ENCODE assay signal across 7 cellular contexts in the genomic region with DNA sequence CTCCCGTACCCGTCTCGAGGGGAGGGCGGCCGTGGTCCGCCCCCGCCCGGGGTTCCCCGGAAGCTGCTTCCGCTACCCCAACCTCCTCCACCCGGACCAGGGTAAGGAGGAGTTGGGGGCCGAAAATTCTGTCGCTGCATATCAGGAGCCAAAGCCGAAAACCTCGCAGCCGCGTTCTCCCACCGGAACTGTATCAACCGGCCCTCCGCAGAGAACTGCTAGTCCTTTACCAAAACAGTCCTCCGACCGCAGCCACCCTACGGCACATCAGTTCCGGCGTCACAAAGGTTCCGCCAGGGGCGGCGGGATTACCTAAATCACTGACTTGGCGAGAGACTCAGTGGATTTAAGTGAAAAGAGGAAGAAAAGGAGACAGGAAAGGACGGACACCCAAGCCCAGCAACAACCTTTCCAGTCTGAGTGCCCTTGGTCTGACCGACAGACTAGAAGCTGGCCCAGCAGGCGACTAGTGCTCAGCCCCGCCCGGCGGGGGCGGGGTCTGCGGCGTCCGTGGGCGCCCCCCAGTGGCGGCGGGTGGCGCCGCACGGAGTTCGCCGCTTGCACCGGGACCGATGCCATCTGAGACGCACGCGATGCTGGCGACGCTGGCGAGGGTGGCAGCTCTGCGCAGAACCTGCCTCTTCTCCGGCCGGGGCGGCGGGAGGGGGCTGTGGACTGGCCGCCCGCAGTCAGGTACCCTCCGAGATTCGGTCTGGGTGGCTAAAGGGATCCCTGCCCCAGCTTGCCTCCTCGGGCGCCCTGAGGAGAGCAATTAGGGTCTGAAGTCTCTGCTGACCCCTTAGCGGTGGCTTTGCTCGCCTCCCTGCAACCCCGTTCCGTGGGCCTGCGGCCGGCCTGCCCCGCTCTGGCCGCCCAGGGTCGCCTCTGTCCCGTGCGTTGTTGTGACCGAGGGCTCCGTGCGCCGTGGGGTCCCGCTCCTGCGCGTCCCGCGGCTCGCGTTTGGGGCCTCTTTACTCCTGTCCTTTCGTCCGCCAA. TPM values are rescaled to one million over a fixed set of nuclear protein-coding genes. Genes with fewer than 3 reads are reported as not detected.
A peak's percentile ranks its signal among the peaks of the same experiment; 100 is the strongest.
DNase-seq lines count a peak whose midpoint lies in the region; ATAC-seq, FAIRE-seq and TF ChIP-seq lines count a peak whose summit lies in the region.

A gene (minus strand): TSS at position 195 of the 996 bp plus-strand sequence. CDS start 55 bp downstream, at position 140.
A gene (plus strand): TSS at position 578 of the 996 bp plus-strand sequence.

- H3K4me2 ChIP-seq in astrocyte (ENCODE audit: low read length) (peak within 1 kb of the TSS; percentile 91), hepatocyte (peak within 1 kb of the TSS; percentile 97)

- H3K4me1 ChIP-seq in astrocyte (ENCODE audit: insufficient read depth, low read length): no peaks in the 10 kb centered on the region
- H3K4me1 ChIP-seq in hepatocyte (ENCODE audit: insufficient read depth): peaks cover 6% of the 10 kb centered on the region

- peak within 1 kb of the TSS; percentile 95 for H3K4me3 ChIP-seq in astrocyte (ENCODE audit: insufficient read depth, low read depth, low read length)
- peak within 1 kb of the TSS; percentile 95 for H3K4me3 ChIP-seq in hepatocyte

- DNase-seq in NCI-H1694 treated with DMSO at 0.1 percent for 48 hours (lab: John Stamatoyannopoulos, UW) (peak; percentile 81), astrocyte (ENCODE audit: low read depth) (peak; percentile 81), hepatocyte (ENCODE audit: low spot score) (peak; percentile 93), renal cortical epithelial cell (ENCODE audit: low read depth) (peak; percentile 63)
- DNase-seq in T-helper 2 cell treated with Interferon-gamma antibody and Interleukin-4, amounts not matched to agents 5 μg/mL and 100 μg/mL, for 36 hours (ENCODE audit: low spot score): peak; percentile 82

- H3K27ac ChIP-seq in astrocyte (ENCODE audit: low read depth, low read length) (peak within 1 kb of the TSS; percentile 96), hepatocyte (peak within 1 kb of the TSS; percentile 97)

- H3K9ac ChIP-seq in astrocyte (ENCODE audit: low read length): peak within 1 kb of the TSS; percentile 98

- peak within 1 kb of the TSS; percentile 91 for H3K27ac Mint-ChIP-seq in T-helper 2 cell treated with Interferon-gamma antibody and Interleukin-4, amounts not matched to agents 5 μg/mL and 100 μg/mL, for 36 hours
- H3K27ac Mint-ChIP-seq in astrocyte (ENCODE audit: unreplicated experiment): peak within 1 kb of the TSS; percentile 97

- H3K9me3 Mint-ChIP-seq in T-helper 2 cell treated with Interferon-gamma antibody and Interleukin-4, amounts not matched to agents 5 μg/mL and 100 μg/mL, for 36 hours: no peaks in the 10 kb centered on the region
- H3K9me3 Mint-ChIP-seq in astrocyte (ENCODE audit: unreplicated experiment): no peaks in the 10 kb centered on the region

- H3K9me2 ChIP-seq in hepatocyte (replicated peaks; ENCODE audit: insufficient read depth): no peaks in the 10 kb centered on the region

- H2AFZ ChIP-seq in astrocyte (ENCODE audit: low read depth, low read length): peak within 1 kb of the TSS; percentile 99
- H2AFZ ChIP-seq in hepatocyte: peak within 1 kb of the TSS; percentile 93

- peak; percentile 78 for TF ChIP-seq POLR2A in GM18505 (IDR thresholded peaks at IDR 0.05; ENCODE audit: borderline replicate concordance, extremely low read depth, insufficient read depth, insufficient read length)

- peaks cover 48% of the 10 kb centered on the region for H3K79me2 ChIP-seq in astrocyte (ENCODE audit: insufficient read depth, low read length)
- H3K79me2 ChIP-seq in hepatocyte: peaks cover 46% of the 10 kb centered on the region

- H3K27me3 Mint-ChIP-seq in T-helper 2 cell treated with Interferon-gamma antibody and Interleukin-4, amounts not matched to agents 5 μg/mL and 100 μg/mL, for 36 hours (ENCODE audit: low read depth): peaks cover 6% of the 10 kb centered on the region
- H3K27me3 Mint-ChIP-seq in astrocyte (ENCODE audit: low read depth, unreplicated experiment): no peaks in the 10 kb centered on the region

- TF ChIP-seq CTCF in astrocyte (IDR thresholded peaks at IDR 0.05; ENCODE audit: insufficient read depth, low read depth, low read length) (peak; percentile 80), hepatocyte (IDR thresholded peaks at IDR 0.05; ENCODE audit: poor library complexity) (peak; percentile 93)

- H3K4me1 Mint-ChIP-seq in T-helper 2 cell treated with Interferon-gamma antibody and Interleukin-4, amounts not matched to agents 5 μg/mL and 100 μg/mL, for 36 hours (ENCODE audit: low read depth): peaks cover 14% of the 10 kb centered on the region
- H3K4me1 Mint-ChIP-seq in astrocyte (ENCODE audit: low read depth, unreplicated experiment): peaks cover 7% of the 10 kb centered on the region

- H3K27me3 ChIP-seq in astrocyte (ENCODE audit: insufficient read depth, low read length) (no peaks in the 10 kb centered on the region), hepatocyte (no peaks in the 10 kb centered on the region)

- FAIRE-seq in astrocyte (lab: Jason Lieb, UNC): no peak

- peak; percentile 94 for ATAC-seq in GM18505 (IDR thresholded peaks at IDR 0.05; ENCODE audit: unreplicated experiment)
- peak; percentile 89 for ATAC-seq in HG02943 (IDR thresholded peaks at IDR 0.05; ENCODE audit: low read depth, unreplicated experiment)

- H3K4me3 Mint-ChIP-seq in T-helper 2 cell treated with Interferon-gamma antibody and Interleukin-4, amounts not matched to agents 5 μg/mL and 100 μg/mL, for 36 hours: peak within 1 kb of the TSS; percentile 93
- H3K4me3 Mint-ChIP-seq in astrocyte (ENCODE audit: unreplicated experiment): peak within 1 kb of the TSS; percentile 92

- H3K9me3 ChIP-seq in astrocyte (ENCODE audit: insufficient read depth, low read depth, low read length): no peaks in the 10 kb centered on the region
- H3K9me3 ChIP-seq in hepatocyte (ENCODE audit: low read depth): no peaks in the 10 kb centered on the region

- 2% methylated on average over 81 of the region's 90 CpGs for WGBS in hepatocyte (ENCODE audit: low lambda C conversion rate, missing lambda C conversion rate)

- H4K20me1 ChIP-seq in astrocyte (ENCODE audit: insufficient read depth, low read length) (peaks cover 12% of the 10 kb centered on the region), hepatocyte (ENCODE audit: insufficient read depth, poor library complexity, severe bottlenecking) (peaks cover 14% of the 10 kb centered on the region)

- H3K36me3 ChIP-seq in astrocyte (ENCODE audit: insufficient read depth, low read length): no peaks in the 10 kb centered on the region
- no peaks in the 10 kb centered on the region for H3K36me3 ChIP-seq in hepatocyte (replicated peaks; ENCODE audit: insufficient read depth, low read depth)

- H3K36me3 Mint-ChIP-seq in T-helper 2 cell treated with Interferon-gamma antibody and Interleukin-4, amounts not matched to agents 5 μg/mL and 100 μg/mL, for 36 hours (ENCODE audit: low read depth): peaks cover 4% of the 10 kb centered on the region
- no peaks in the 10 kb centered on the region for H3K36me3 Mint-ChIP-seq in astrocyte (ENCODE audit: low read depth, unreplicated experiment)

RNA-seq across cellular contexts. Expression of the first gene that starts in this region (rescaled TPM):
- total RNA-seq in astrocyte: 30.8 and 32.0 TPM in 2 replicates
- 42.5 and 46.9 TPM in 2 replicates for total RNA-seq in hepatocyte
- polyA plus RNA-seq in hepatocyte: 64.6 and 70.9 TPM in 2 replicates
- total RNA-seq in renal cortical epithelial cell: 13.2 and 21.3 TPM in 2 replicates

RNA-seq across cellular contexts. Expression of the second gene that starts in this region (rescaled TPM):
- total RNA-seq in astrocyte (15.5 and 17.9 TPM in 2 replicates), hepatocyte (6.0 and 12.0 TPM in 2 replicates), renal cortical epithelial cell (11.8 and 15.3 TPM in 2 replicates)
- 5.0 and 5.1 TPM in 2 replicates for polyA plus RNA-seq in hepatocyte

Comparison
In these comparisons a context has a peak if more than half of its experiments do, and no peak if none do; other contexts are left out.
1. Peak in every context shown above with its lines: DNase-seq, ATAC-seq, H3K4me3 ChIP-seq and H3K27ac ChIP-seq.